19 cellular contexts compared by ENCODE assay signal in the genomic region with DNA sequence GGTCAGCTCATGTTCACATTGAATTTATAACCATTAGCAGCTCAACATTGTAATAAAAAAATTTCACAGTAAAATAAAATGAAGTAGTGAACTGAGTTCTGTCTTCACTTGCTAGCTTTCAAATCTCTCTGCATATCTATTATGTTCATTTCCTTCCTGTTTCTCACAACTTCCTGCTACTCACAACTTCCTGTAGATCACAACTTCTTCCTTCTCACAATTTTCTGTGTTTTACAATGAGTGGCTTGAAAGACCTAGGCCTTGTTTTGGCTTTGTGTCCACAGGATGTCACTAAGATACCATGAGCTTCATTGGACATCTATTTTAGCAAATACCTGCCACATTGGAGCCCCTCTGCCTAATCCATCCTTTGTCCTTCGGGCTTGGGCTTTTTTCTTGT.
"Had no signal": no experiment of that assay in that cellular context is flagged by ENCODE, and none has a peak within 500 bp of the region (broad histone marks: within the 10 kb centered on the region; RNA-seq: fewer than 3 reads in every experiment).

No MANE protein-coding gene starts in this region.

- H3K27me3 Mint-ChIP-seq: naive thymus-derived CD4-positive, alpha-beta T cell had no signal

- H3K36me3 Mint-ChIP-seq: naive thymus-derived CD4-positive, alpha-beta T cell had no signal

- H3K27ac ChIP-seq: coronary artery, neutrophil, right atrium auricular region had no signal

- DNase-seq: effector CD4-positive, alpha-beta T cell; endodermal cell; foreskin melanocyte; head of caudate nucleus; hippocampal formation; islet precursor cell; mammary epithelial cell; naive thymus-derived CD4-positive, alpha-beta T cell; nephron progenitor cell; posterior cingulate gyrus; small intestine; stimulated activated CD4-positive, alpha-beta T cell treated with anti-CD3 and anti-CD28 coated beads, Interleukin-12 subunit alpha, Interleukin-12 subunit beta, amount 100 ng/mL, for 4 hours; stimulated activated CD4-positive, alpha-beta T cell treated with anti-CD3 and anti-CD28 coated beads, Interleukin-2, amount 100 ng/mL, for 48 hours; stimulated activated naive CD4-positive, alpha-beta T cell treated with Interleukin-2 at 50 U/mL for 16 hours; trophoblast cell had no signal

- ATAC-seq: left lobe of liver; naive thymus-derived CD4-positive, alpha-beta T cell had no signal

- H3K4me3 Mint-ChIP-seq: endodermal cell; naive thymus-derived CD4-positive, alpha-beta T cell; nephron progenitor cell had no signal

- H3K27me3 ChIP-seq: neutrophil, right atrium auricular region had no signal

- H3K27ac Mint-ChIP-seq: endodermal cell; naive thymus-derived CD4-positive, alpha-beta T cell; nephron progenitor cell had no signal

- H3K9me3 ChIP-seq: neutrophil, right atrium auricular region had no signal

- H3K4me1 Mint-ChIP-seq: endodermal cell had no signal

- H3K36me3 ChIP-seq: neutrophil, right atrium auricular region had no signal

- H3K4me3 ChIP-seq: coronary artery, right atrium auricular region had no signal

- H3K4me1 ChIP-seq: right atrium auricular region had no signal
